8 cellular contexts compared by ENCODE assay signal in the genomic region with DNA sequence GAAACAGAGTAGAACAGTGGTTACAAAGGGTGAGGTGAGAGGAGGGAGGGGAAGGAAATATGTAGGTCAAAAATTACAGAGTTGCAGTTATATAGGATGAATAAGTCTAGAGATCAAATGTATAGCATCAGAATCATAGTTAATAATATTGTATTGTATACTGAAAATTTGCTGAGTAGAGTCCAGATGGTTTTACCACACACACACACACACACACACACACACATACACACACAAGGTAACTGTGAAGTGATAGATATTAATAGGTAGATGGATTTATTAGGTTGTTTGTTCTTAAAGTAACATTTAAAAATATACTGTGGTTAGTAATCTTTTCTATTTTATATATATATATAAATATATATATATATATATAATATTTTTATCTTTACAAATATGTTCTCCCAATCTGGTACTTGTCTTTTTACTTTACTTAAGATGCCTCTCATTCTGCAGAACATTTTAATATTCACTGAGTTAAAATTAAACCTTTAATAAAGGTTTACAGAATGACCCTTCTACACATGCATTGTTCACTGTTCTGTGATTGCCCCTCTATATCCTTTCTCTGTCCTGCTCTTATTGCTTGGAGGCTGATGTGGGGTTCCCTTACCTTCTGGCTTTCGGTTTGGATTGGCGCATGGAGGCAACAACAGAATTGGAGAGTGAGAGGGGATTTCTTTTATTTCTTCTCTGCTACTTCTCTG. TPM values are rescaled to one million over a fixed set of nuclear protein-coding genes. Genes with fewer than 3 reads are reported as not detected.
A peak's percentile ranks its signal among the peaks of the same experiment; 100 is the strongest.
DNase-seq lines count a peak whose midpoint lies in the region; TF ChIP-seq lines count a peak whose summit lies in the region.
"Had no signal": no experiment of that assay in that cellular context is flagged by ENCODE, and none has a peak within 500 bp of the region (broad histone marks: within the 10 kb centered on the region; RNA-seq: fewer than 3 reads in every experiment).

No MANE protein-coding gene starts in this region.

- H3K4me3 ChIP-seq in HUES48 (ENCODE audit: low read depth, low read length) (peak overlapping the region; percentile 62), iPS-11a (ENCODE audit: low read depth, low read length) (peak overlapping the region; percentile 61), smooth muscle cell (peak overlapping the region; percentile 52)

- 37% methylated on average over 2 of the region's 2 CpGs for WGBS in smooth muscle cell (ENCODE audit: low lambda C conversion rate)

- H3K9me3 ChIP-seq in HUES48 (ENCODE audit: control insufficient read depth, insufficient read depth, low read length) (no peaks in the 10 kb centered on the region), smooth muscle cell (replicated peaks; ENCODE audit: low read depth) (no peaks in the 10 kb centered on the region)

- H3K36me3 ChIP-seq in HUES48 (ENCODE audit: control insufficient read depth, insufficient read depth, low read length) (no peaks in the 10 kb centered on the region), smooth muscle cell (ENCODE audit: low read depth) (no peaks in the 10 kb centered on the region)

- H3K9ac ChIP-seq in HUES48 (ENCODE audit: low read depth, low read length) (peak overlapping the region; percentile 77), smooth muscle cell (ENCODE audit: low read depth) (peak overlapping the region; percentile 95)

- H2AFZ ChIP-seq in smooth muscle cell (ENCODE audit: low read depth): peak overlapping the region; percentile 21

- peak overlapping the region; percentile 84 for H3K4me2 ChIP-seq in smooth muscle cell

- H3K4me1 ChIP-seq in HUES48 (ENCODE audit: control insufficient read depth, insufficient read depth, low read length) (peaks cover 28% of the 10 kb centered on the region), smooth muscle cell (ENCODE audit: low read depth) (peaks cover 20% of the 10 kb centered on the region)

- no peaks in the 10 kb centered on the region for H3F3A ChIP-seq in smooth muscle cell (ENCODE audit: low read depth)

- DNase-seq in astrocyte of the hippocampus (ENCODE audit: low read depth, low spot score) (peak; percentile 14), smooth muscle cell (lab: John Stamatoyannopoulos, UW; ENCODE audit: unreplicated experiment) (no peak), MV-4-11 (lab: John Stamatoyannopoulos, UW) (no peak), foreskin melanocyte (no peak)
- DNase-seq in activated CD4-positive, CD25-positive, alpha-beta regulatory T cell (lab: John Stamatoyannopoulos, UW): no peak
- DNase-seq: substantia nigra had no signal

- H3K27ac ChIP-seq in HUES48 (ENCODE audit: low read depth, low read length) (peak overlapping the region; percentile 68), smooth muscle cell (ENCODE audit: low read depth) (peak overlapping the region; percentile 90)

- TF ChIP-seq CTCF in smooth muscle cell (IDR thresholded peaks at IDR 0.05; ENCODE audit: borderline replicate concordance, insufficient read depth, poor library complexity, severe bottlenecking): no peak

- H3K27me3 ChIP-seq in HUES48 (ENCODE audit: control insufficient read depth, insufficient read depth, low read length) (no peaks in the 10 kb centered on the region), smooth muscle cell (ENCODE audit: low read depth) (no peaks in the 10 kb centered on the region)

- H4K20me1 ChIP-seq in smooth muscle cell (ENCODE audit: low read depth): peaks cover 9% of the 10 kb centered on the region

- peaks cover 22% of the 10 kb centered on the region for H3K79me2 ChIP-seq in smooth muscle cell (ENCODE audit: low read depth)

RNA-seq across cellular contexts. Expression of a gene that starts 0.4 kb away (rescaled TPM):
- total RNA-seq in smooth muscle cell: 11.6 and 13.6 TPM in 2 replicates
- polyA plus RNA-seq in smooth muscle cell: 5.7 TPM in 2 replicates
